In genomic region chr11:65553301-65554001, GRCh38 we compare ENCODE assay signal across 9 cellular contexts. TPM values are rescaled to one million over a fixed set of nuclear protein-coding genes. Genes with fewer than 3 reads are reported as not detected.
A peak's percentile ranks its signal among the peaks of the same experiment; 100 is the strongest.
DNase-seq lines count a peak whose midpoint lies in the region; ATAC-seq, FAIRE-seq and TF ChIP-seq lines count a peak whose summit lies in the region.
"Had no signal": no experiment of that assay in that cellular context is flagged by ENCODE, and none has a peak within 500 bp of the region (broad histone marks: within the 10 kb centered on the region; RNA-seq: fewer than 3 reads in every experiment).

No MANE protein-coding gene starts in this region.

- WGBS in tibial nerve, 2 donors: 53 to 60% methylated on average over 6 to 13 of the region's 37 CpGs

- peaks cover 0 to 28% of the 10 kb centered on the region in 2 experiments for H3K36me3 ChIP-seq in endothelial cell of umbilical vein (ENCODE audit: control insufficient read depth in 2 of 2, extremely low read depth in 1 of 2, insufficient read depth in 2 of 2, low read length in 2 of 2)
- peaks cover 0 to 52% (median 0%) of the 10 kb centered on the region in 3 donors for H3K36me3 ChIP-seq in tibial nerve

- no peak for TF ChIP-seq CTCF in WTC11 (IDR thresholded peaks at IDR 0.05)
- TF ChIP-seq CTCF in endothelial cell of umbilical vein (IDR thresholded peaks at IDR 0.05; ENCODE audit: extremely low read depth in 1 of 2, insufficient read depth in 1 of 2, low read depth in 1 of 2, low read length in 2 of 2): no peak
- no peak for TF ChIP-seq CTCF in tibial nerve (IDR thresholded peaks at IDR 0.05)

- intact Hi-C loops in endothelial cell of umbilical vein (cut with micrococcal nuclease): no loop called here

- H3K9me1 ChIP-seq in endothelial cell of umbilical vein (replicated peaks; ENCODE audit: control insufficient read depth, extremely low read depth, insufficient read depth, low read length): no peaks in the 10 kb centered on the region

- H3K79me2 ChIP-seq in endothelial cell of umbilical vein (ENCODE audit: control insufficient read depth, insufficient read depth, low read length): peaks cover 22% of the 10 kb centered on the region

- no peak for TF ChIP-seq EP300 in tibial nerve (IDR thresholded peaks at IDR 0.05)

- no peaks in the 10 kb centered on the region for H3K9me3 Mint-ChIP-seq in WTC11

- DNase-seq in activated gamma-delta T cell treated with Interleukin-2 at 50 U/mL for 16 hours (peak; percentile 73), activated gamma-delta T cell (lab: John Stamatoyannopoulos, UW) (no peak), WTC11 (ENCODE audit: low spot score) (peak; percentile 76), endothelial cell of umbilical vein (ENCODE audit: low read depth, low spot score) (no peak), tibial nerve (ENCODE audit: low spot score in 2 of 2) (no peak), cerebellar nuclear complex (lab: John Stamatoyannopoulos, UW) (no peak), GF-D8 (lab: John Stamatoyannopoulos, UW) (no peak)

- H3K9me3 ChIP-seq in endothelial cell of umbilical vein (replicated peaks; ENCODE audit: control insufficient read depth, insufficient read depth, low read length) (no peaks in the 10 kb centered on the region), tibial nerve (no peaks in the 10 kb centered on the region)

- H3K27me3 Mint-ChIP-seq in WTC11 (ENCODE audit: low read depth): peaks cover 70% of the 10 kb centered on the region

- H3K4me2 ChIP-seq in endothelial cell of umbilical vein (ENCODE audit: insufficient read depth, low read length): no peak overlapping the region

- H3K9ac ChIP-seq in endothelial cell of umbilical vein (replicated peaks; ENCODE audit: extremely low read depth, insufficient read depth, low read length): no peak overlapping the region

- no peak overlapping the region for H3K27ac Mint-ChIP-seq in WTC11

- dilution Hi-C loops in endothelial cell of umbilical vein (cut with MboI; ENCODE audit: extremely low pct_ligation_motif_present, low sequenced_read_pairs): no loop called here

- H3K4me1 Mint-ChIP-seq in WTC11: peaks cover 47% of the 10 kb centered on the region

- H3K36me3 Mint-ChIP-seq in WTC11: no peaks in the 10 kb centered on the region

- no peak for FAIRE-seq in endothelial cell of umbilical vein (lab: Jason Lieb, UNC)

- H3K4me3 ChIP-seq in endothelial cell of umbilical vein (replicated peaks in 1 of 3; ENCODE audit: insufficient read depth in 1 of 3, low read depth in 1 of 3, low read length in 3 of 3) (no peak overlapping the region), tibial nerve (no peak overlapping the region)
- H3K4me3 ChIP-seq: lung had no signal

- CTCF ChIA-PET in WTC11 (lab: Charles Lee) (interaction anchor here (0.5 to 5.8 kb wide), 18 partner anchors 9 to 527 kb away, joined by 3 to 171 read pairs (median 4); partner anchors contain the start of genes EHBP1L1, FAM89B, KAT5 and SIPA1), endothelial cell of umbilical vein (lab: Charles Lee) (no interaction called here)

- ATAC-seq in WTC11 (peak; percentile 48), GM19395 (IDR thresholded peaks at IDR 0.05; ENCODE audit: unreplicated experiment) (no peak)

- H3K27ac ChIP-seq in endothelial cell of umbilical vein (ENCODE audit: insufficient read depth, low read depth, low read length) (no peak overlapping the region), tibial nerve (peak overlapping the region in 3 of 4 donors; percentile 56 to 98 (median 98))

- POLR2A ChIA-PET in WTC11 (lab: Charles Lee) (interaction anchor here (1.1 to 1.5 kb wide), 3 partner anchors 13 to 54 kb away, joined by 3 to 4 read pairs (median 3); partner anchors contain the start of gene MALAT1), endothelial cell of umbilical vein (lab: Charles Lee) (no interaction called here)

- TSS peak; percentile 28 for BruUV-seq in endothelial cell of umbilical vein (replicated peaks; lab: Mats Ljungman, UMichigan)

- no peak overlapping the region for H2AFZ ChIP-seq in endothelial cell of umbilical vein (ENCODE audit: low read depth, low read length)

- H4K20me1 ChIP-seq in endothelial cell of umbilical vein (replicated peaks; ENCODE audit: control insufficient read depth, extremely low read depth, insufficient read depth, low read length): no peaks in the 10 kb centered on the region

- H3K4me1 ChIP-seq in endothelial cell of umbilical vein (ENCODE audit: control insufficient read depth, extremely low read depth, insufficient read depth, low read length) (peaks cover 25% of the 10 kb centered on the region), tibial nerve (peaks cover 0 to 68% (median 46%) of the 10 kb centered on the region in 4 donors)

- H3K4me3 Mint-ChIP-seq in WTC11: peak overlapping the region; percentile 52

- H3K27me3 ChIP-seq in endothelial cell of umbilical vein (ENCODE audit: control insufficient read depth in 2 of 2, insufficient read depth in 2 of 2, low read length in 2 of 2): no peaks in the 10 kb centered on the region
- no peaks in the 10 kb centered on the region for H3K27me3 ChIP-seq in tibial nerve

- TF ChIP-seq POLR2A in endothelial cell of umbilical vein (IDR thresholded peaks at IDR 0.05; ENCODE audit: low read depth, low read length) (no peak), tibial nerve (IDR thresholded peaks at IDR 0.05) (no peak)

TF ChIP-seq in WTC11, 78 proteins besides CTCF, POLR2A, EP300 and RAD21 (continues in another document):
- TF ChIP-seq GRHL2 (CRISPR knock-in tag; IDR thresholded peaks at IDR 0.05; ENCODE audit: insufficient replicate concordance, severe bottlenecking): no peak

TF ChIP-seq in endothelial cell of umbilical vein, 7 proteins besides CTCF, POLR2A, EP300 and RAD21 (continues in another document):
- no peak for TF ChIP-seq MYC (IDR thresholded peaks at IDR 0.05; ENCODE audit: low read depth, low read length)
- no peak for TF ChIP-seq FOS (IDR thresholded peaks at IDR 0.05; ENCODE audit: borderline replicate concordance, insufficient read depth, low read length)
- no peak for TF ChIP-seq GATA2 (IDR thresholded peaks at IDR 0.05; ENCODE audit: insufficient read depth, insufficient read length, low read depth, low read length)

RNA-seq across cellular contexts. Expression of gene LTBP3, which starts 4.7 kb away (rescaled TPM):
- total RNA-seq in WTC11 (2021) (15.9 to 23.6 TPM (median 20.7 TPM) in 3 replicates), endothelial cell of umbilical vein (120 and 121 TPM in 2 replicates), tibial nerve (100 to 1,000 TPM; 236 to 476 (median 386) TPM)
- 209 and 225 TPM in 2 replicates for polyA plus RNA-seq in endothelial cell of umbilical vein
- polyA plus RNA-seq in endothelial cell of umbilical vein (2011; cell fraction: cytosol; rRNA removed): 92.6 and 135 TPM in 2 replicates
- polyA plus RNA-seq in endothelial cell of umbilical vein (2011; cell fraction: nucleus; rRNA removed): 799 and 904 TPM in 2 replicates
- polyA plus RNA-seq in endothelial cell of umbilical vein (2012): 108 and 232 TPM in 2 replicates
- 44.1 and 70.6 TPM in 2 replicates for polyA minus RNA-seq in endothelial cell of umbilical vein
- 8.5 TPM for polyA minus RNA-seq in endothelial cell of umbilical vein (2011; cell fraction: cytosol; rRNA and poly(A)+ RNA removed)
- polyA minus RNA-seq in endothelial cell of umbilical vein (2011; cell fraction: nucleus; rRNA and poly(A)+ RNA removed): 104 and 152 TPM in 2 replicates

RNA-seq across cellular contexts. Expression of gene ZNRD2, which starts 16.8 kb away (rescaled TPM):
- 54.8 to 70.9 TPM (median 55.7 TPM) in 3 replicates for total RNA-seq in WTC11 (2021)
- 40.8 and 46.9 TPM in 2 replicates for total RNA-seq in endothelial cell of umbilical vein
- 96.2 and 96.7 TPM in 2 replicates for polyA plus RNA-seq in endothelial cell of umbilical vein
- 73.6 and 74.5 TPM in 2 replicates for polyA plus RNA-seq in endothelial cell of umbilical vein (2011; cell fraction: cytosol; rRNA removed)
- polyA plus RNA-seq in endothelial cell of umbilical vein (2011; cell fraction: nucleus; rRNA removed): 50.6 TPM in 2 replicates
- 93.2 and 99.8 TPM in 2 replicates for polyA plus RNA-seq in endothelial cell of umbilical vein (2012)
- polyA minus RNA-seq in endothelial cell of umbilical vein: 11.3 and 14.6 TPM in 2 replicates
- 27.7 TPM for polyA minus RNA-seq in endothelial cell of umbilical vein (2011; cell fraction: cytosol; rRNA and poly(A)+ RNA removed)
- 14.4 and 33.5 TPM in 2 replicates for polyA minus RNA-seq in endothelial cell of umbilical vein (2011; cell fraction: nucleus; rRNA and poly(A)+ RNA removed)
- total RNA-seq in tibial nerve: 10 to 100 TPM; 49.6 to 70.8 (median 56.5) TPM

RNA-seq across cellular contexts. Expression of gene FAM89B, which starts 18.9 kb away (rescaled TPM):
- total RNA-seq in WTC11 (2021): 13.3 to 17.5 TPM (median 16.7 TPM) in 3 replicates
- total RNA-seq in endothelial cell of umbilical vein: 63.1 and 63.8 TPM in 2 replicates
- 153 and 193 TPM in 2 replicates for polyA plus RNA-seq in endothelial cell of umbilical vein
- 57.2 and 80.4 TPM in 2 replicates for polyA plus RNA-seq in endothelial cell of umbilical vein (2011; cell fraction: cytosol; rRNA removed)
- polyA plus RNA-seq in endothelial cell of umbilical vein (2011; cell fraction: nucleus; rRNA removed): 31.0 and 31.4 TPM in 2 replicates
- polyA plus RNA-seq in endothelial cell of umbilical vein (2012): 44.3 and 64.1 TPM in 2 replicates
- polyA minus RNA-seq in endothelial cell of umbilical vein: 30.8 and 35.3 TPM in 2 replicates
- polyA minus RNA-seq in endothelial cell of umbilical vein (2011; cell fraction: cytosol; rRNA and poly(A)+ RNA removed): 10.7 TPM
- 15.6 and 20.3 TPM in 2 replicates for polyA minus RNA-seq in endothelial cell of umbilical vein (2011; cell fraction: nucleus; rRNA and poly(A)+ RNA removed)
- 10 to 100 TPM; 40.8 to 55.3 (median 44.6) TPM for total RNA-seq in tibial nerve

RNA-seq across cellular contexts. Expression of gene EHBP1L1, which starts 22.4 kb away (rescaled TPM):
- total RNA-seq in WTC11 (2021) (11.8 to 13.7 TPM (median 12.6 TPM) in 3 replicates), endothelial cell of umbilical vein (18.8 and 19.7 TPM in 2 replicates), tibial nerve (100 to 1,000 TPM in 3 of 4 donors, 10 to 100 TPM in 1; 87.3 to 186 (median 110) TPM)
- 12.7 and 18.5 TPM in 2 replicates for polyA plus RNA-seq in endothelial cell of umbilical vein
- polyA plus RNA-seq in endothelial cell of umbilical vein (2011; cell fraction: cytosol; rRNA removed): 7.1 and 11.1 TPM in 2 replicates
- 29.6 and 32.5 TPM in 2 replicates for polyA plus RNA-seq in endothelial cell of umbilical vein (2011; cell fraction: nucleus; rRNA removed)
- 14.2 and 20.1 TPM in 2 replicates for polyA plus RNA-seq in endothelial cell of umbilical vein (2012)
- polyA minus RNA-seq in endothelial cell of umbilical vein: 8.6 and 12.0 TPM in 2 replicates
- 64.3 TPM for polyA minus RNA-seq in endothelial cell of umbilical vein (2011; cell fraction: cytosol; rRNA and poly(A)+ RNA removed)
- 7.8 and 11.2 TPM in 2 replicates for polyA minus RNA-seq in endothelial cell of umbilical vein (2011; cell fraction: nucleus; rRNA and poly(A)+ RNA removed)

RNA-seq across cellular contexts. Expression of gene SCYL1, which starts 28.6 kb away (rescaled TPM):
- total RNA-seq in WTC11 (2021) (69.6 to 76.8 TPM (median 73.0 TPM) in 3 replicates), endothelial cell of umbilical vein (88.2 and 88.7 TPM in 2 replicates), tibial nerve (100 to 1,000 TPM; 109 to 128 (median 112) TPM)
- 126 and 153 TPM in 2 replicates for polyA plus RNA-seq in endothelial cell of umbilical vein
- 95.1 and 111 TPM in 2 replicates for polyA plus RNA-seq in endothelial cell of umbilical vein (2011; cell fraction: cytosol; rRNA removed)
- polyA plus RNA-seq in endothelial cell of umbilical vein (2011; cell fraction: nucleus; rRNA removed): 143 and 176 TPM in 2 replicates
- polyA plus RNA-seq in endothelial cell of umbilical vein (2012): 53.3 and 68.2 TPM in 2 replicates
- 50.9 and 74.3 TPM in 2 replicates for polyA minus RNA-seq in endothelial cell of umbilical vein
- 57.2 TPM for polyA minus RNA-seq in endothelial cell of umbilical vein (2011; cell fraction: cytosol; rRNA and poly(A)+ RNA removed)
- 38.2 and 51.4 TPM in 2 replicates for polyA minus RNA-seq in endothelial cell of umbilical vein (2011; cell fraction: nucleus; rRNA and poly(A)+ RNA removed)

Comparison
In these comparisons a context has a peak if more than half of its experiments do, and no peak if none do; other contexts are left out.
1. DNase-seq: peak in activated gamma-delta T cell treated with Interleukin-2 at 50 U/mL for 16 hours (single experiment) and WTC11 (single experiment); none in activated gamma-delta T cell (single experiment), endothelial cell of umbilical vein (single experiment), tibial nerve (0 of 2), cerebellar nuclear complex (0 of 2) and GF-D8 (single experiment).